21 cellular contexts compared by ENCODE assay signal in the genomic region with DNA sequence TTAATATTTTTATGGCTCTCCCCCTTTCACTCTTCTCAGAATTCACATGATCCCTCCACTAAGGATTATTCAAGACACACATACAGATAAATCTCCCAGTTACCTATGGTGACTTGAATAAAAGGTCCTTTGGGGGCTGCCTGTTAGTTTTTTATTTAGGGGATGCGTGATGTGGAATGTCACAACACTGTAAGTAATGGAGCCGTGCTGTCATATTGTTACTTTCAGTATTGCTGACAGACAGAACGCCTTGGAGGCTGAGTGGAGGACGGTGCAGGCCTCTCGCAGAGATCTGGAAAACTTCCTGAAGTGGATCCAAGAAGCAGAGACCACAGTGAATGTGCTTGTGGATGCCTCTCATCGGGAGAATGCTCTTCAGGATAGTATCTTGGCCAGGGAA.
DNase-seq lines count a peak whose midpoint lies in the region; ATAC-seq, FAIRE-seq and TF ChIP-seq lines count a peak whose summit lies in the region.
"Had no signal": no experiment of that assay in that cellular context is flagged by ENCODE, and none has a peak within 500 bp of the region (broad histone marks: within the 10 kb centered on the region; RNA-seq: fewer than 3 reads in every experiment).

No MANE protein-coding gene starts in this region.

- no peaks in the 10 kb centered on the region for H3K9me3 Mint-ChIP-seq in immature natural killer cell
- peaks cover 8% of the 10 kb centered on the region; the same call in 1 of the 2 replicates for H3K9me3 Mint-ChIP-seq in WTC11
- H3K9me3 Mint-ChIP-seq: HFFc6 had no signal

- intact Hi-C loops in HepG2 (cut with micrococcal nuclease; ENCODE audit: unreplicated experiment), result no loop called here
- intact Hi-C loops in right lobe of liver (cut with DNase I), result no loop called here
- intact Hi-C loops in pancreas (cut with DNase I), result no loop called here

- no peak for ATAC-seq in HepG2
- no peak for ATAC-seq in right lobe of liver
- no peak for ATAC-seq in HG03432 (IDR thresholded peaks at IDR 0.05; ENCODE audit: unreplicated experiment)
- no peak for ATAC-seq in pancreas
- no peak for ATAC-seq in WTC11

- H3K27ac Mint-ChIP-seq in immature natural killer cell (peak overlapping the region in 4 of 6 donors; percentile 15 to 81 (median 58)), WTC11 (no peak overlapping the region)
- H3K27ac Mint-ChIP-seq: HFFc6 had no signal

- H3K27ac ChIP-seq in HepG2 (ENCODE audit: extremely low read length, insufficient read depth, low read length), result peak overlapping the region; percentile 80
- H3K27ac ChIP-seq in right lobe of liver, result no peak overlapping the region
- H3K27ac ChIP-seq in pancreas, result no peak overlapping the region
- H3K27ac ChIP-seq: BLaER1 treated with 17β-estradiol and CSF1 and Interleukin-3, amounts not matched to agents 10 nM and 100 nM had no signal

- no peak overlapping the region for H3K4me2 ChIP-seq in HepG2 (ENCODE audit: low read depth, low read length)
- H3K4me2 ChIP-seq: BLaER1 treated with 17β-estradiol and CSF1 and Interleukin-3, amounts not matched to agents 10 nM and 100 nM had no signal

- FAIRE-seq in HepG2 (lab: Jason Lieb, UNC) (no peak), pancreas (lab: Jason Lieb, UNC) (no peak)

- H3K36me3 Mint-ChIP-seq in immature natural killer cell, result peaks cover 14 to 24% (median 23%) of the 10 kb centered on the region in 3 donors
- peaks cover 30% of the 10 kb centered on the region for H3K36me3 Mint-ChIP-seq in WTC11

- H3K9me3 ChIP-seq in HepG2 (ENCODE audit: low read length), result no peaks in the 10 kb centered on the region
- H3K9me3 ChIP-seq in right lobe of liver, result no peaks in the 10 kb centered on the region
- no peaks in the 10 kb centered on the region for H3K9me3 ChIP-seq in pancreas

- 93% methylated on average over 6 of the region's 6 CpGs for WGBS in HepG2 (ENCODE audit: low lambda C conversion rate)
- 74% methylated on average over 6 of the region's 6 CpGs for WGBS in right lobe of liver (ENCODE audit: insufficient coverage, low coverage, low lambda C conversion rate, missing lambda C conversion rate)
- WGBS in pancreas, 2 donors, result 93 to 94% methylated on average over 6 of the region's 6 CpGs

- peaks cover 38% of the 10 kb centered on the region for H3K4me1 ChIP-seq in HepG2 (ENCODE audit: insufficient read depth, low read length)
- no peaks in the 10 kb centered on the region for H3K4me1 ChIP-seq in right lobe of liver
- H3K4me1 ChIP-seq in pancreas, result peaks cover 0 to 7% (median 0%) of the 10 kb centered on the region in 3 donors

- H3K4me3 ChIP-seq in HepG2 (replicated peaks in 1 of 3; ENCODE audit: insufficient read depth in 1 of 3, low read depth in 2 of 3, low read length in 3 of 3) (no peak overlapping the region), right lobe of liver (no peak overlapping the region), pancreas (no peak overlapping the region)
- H3K4me3 ChIP-seq: BLaER1 treated with 17β-estradiol and CSF1 and Interleukin-3, amounts not matched to agents 10 nM and 100 nM had no signal

- POLR2A ChIA-PET in HepG2 (lab: Yijun Ruan, JAX), result interaction anchor here (1.2 kb wide), 1 partner anchor 13 kb away, joined by 3 read pairs; no protein-coding TSS in a partner anchor
- POLR2A ChIA-PET in WTC11 (lab: Charles Lee), result no interaction called here

- TF ChIP-seq POLR2A in HepG2 (IDR thresholded peaks at IDR 0.05; ENCODE audit: insufficient read depth in 1 of 2, low read depth in 2 of 2, low read length in 2 of 2), result no peak
- no peak for TF ChIP-seq POLR2A in right lobe of liver (IDR thresholded peaks at IDR 0.05)

- peak overlapping the region in 1 of 5 donors; percentile 12 for H3K4me3 Mint-ChIP-seq in immature natural killer cell
- H3K4me3 Mint-ChIP-seq in WTC11, result no peak overlapping the region
- H3K4me3 Mint-ChIP-seq: HFFc6 had no signal

- H3K27me3 Mint-ChIP-seq in immature natural killer cell (ENCODE audit: low read depth in 3 of 3), result peaks cover 0 to 16% (median 6%) of the 10 kb centered on the region in 3 donors
- H3K27me3 Mint-ChIP-seq in WTC11 (ENCODE audit: low read depth), result no peaks in the 10 kb centered on the region

- in situ Hi-C loops in HepG2 (cut with HindIII; ENCODE audit: extremely low pct_ligation_motif_present, low pct_unique_long_range_greater_than_20kb), result no loop called here

- H2AFZ ChIP-seq in HepG2 (ENCODE audit: low read length), result no peak overlapping the region

- DNase-seq in HepG2 (ENCODE audit: low spot score) (no peak), right lobe of liver (no peak), NCI-H69 (lab: John Stamatoyannopoulos, UW) (peak; percentile 46), immature natural killer cell (no peak), pancreas (no peak), WTC11 (ENCODE audit: low spot score) (no peak)
- DNase-seq: COR-L47, DMS 273 treated with DMSO at 0.1 percent for 48 hours, GDM1, H7, HFFc6, Karpas-422, NCI-H1417 treated with DMSO at 0.1 percent for 48 hours, NCI-H187 treated with DMSO at 0.1 percent for 48 hours, NCI-H2227 treated with DMSO at 0.1 percent for 48 hours, NCI-H510A treated with DMSO at 0.1 percent for 48 hours, NCI-H82, OCI-M1, Right ventricle myocardium superior had no signal

- TF ChIP-seq RAD21 in HepG2 (CRISPR knock-in tag; IDR thresholded peaks at IDR 0.05), result no peak

- no peak for TF ChIP-seq CTCF in HepG2 (CRISPR knock-in tag; IDR thresholded peaks at IDR 0.05)
- no peak for TF ChIP-seq CTCF in right lobe of liver (IDR thresholded peaks at IDR 0.05)
- TF ChIP-seq CTCF in pancreas (IDR thresholded peaks at IDR 0.05), result no peak
- no peak for TF ChIP-seq CTCF in WTC11 (IDR thresholded peaks at IDR 0.05)

- H3K4me1 Mint-ChIP-seq in immature natural killer cell (peaks cover 20 to 47% of the 10 kb centered on the region in 2 donors), WTC11 (peaks cover 1% of the 10 kb centered on the region)

- CTCF ChIA-PET in HepG2 (lab: Yijun Ruan, JAX; ENCODE audit: low intra/inter-chr PET ratio, low total read pairs) (no interaction called here), WTC11 (lab: Charles Lee) (no interaction called here)

- no TSS peak for BruUV-seq in HepG2 (replicated peaks; lab: Mats Ljungman, UMichigan)

- H3K27me3 ChIP-seq in HepG2 (ENCODE audit: control insufficient read depth in 1 of 2, insufficient read depth in 2 of 2, low read length in 2 of 2) (no peaks in the 10 kb centered on the region), right lobe of liver (no peaks in the 10 kb centered on the region), pancreas (no peaks in the 10 kb centered on the region)
- H3K27me3 ChIP-seq: BLaER1 treated with 17β-estradiol and CSF1 and Interleukin-3, amounts not matched to agents 10 nM and 100 nM had no signal

- peaks cover 16 to 30% of the 10 kb centered on the region in 2 experiments for H3K36me3 ChIP-seq in HepG2 (replicated peaks in 1 of 2; ENCODE audit: control insufficient read depth in 1 of 2, insufficient read depth in 2 of 2, low read length in 2 of 2)
- peaks cover 0 to 14% (median 0%) of the 10 kb centered on the region in 4 donors for H3K36me3 ChIP-seq in right lobe of liver
- H3K36me3 ChIP-seq in pancreas, result peaks cover 0 to 11% (median 0%) of the 10 kb centered on the region in 3 donors

- no peak overlapping the region for H3K9ac ChIP-seq in HepG2 (ENCODE audit: insufficient read depth, low read depth, low read length)
- H3K9ac ChIP-seq: BLaER1 treated with 17β-estradiol and CSF1 and Interleukin-3, amounts not matched to agents 10 nM and 100 nM had no signal

- no peaks in the 10 kb centered on the region for H4K20me1 ChIP-seq in HepG2 (ENCODE audit: insufficient read depth, low read length)

- no peaks in the 10 kb centered on the region for H3K79me2 ChIP-seq in HepG2 (ENCODE audit: insufficient read depth, low read length)

- TF ChIP-seq EP300 in HepG2 (IDR thresholded peaks at IDR 0.05; ENCODE audit: low read depth in 2 of 2, low read length in 2 of 2), result no peak
- no peak for TF ChIP-seq EP300 in HepG2 (CRISPR knock-in tag; IDR thresholded peaks at IDR 0.05; ENCODE audit: borderline replicate concordance)

TF ChIP-seq in HepG2, 621 proteins besides CTCF, POLR2A, EP300 and RAD21:
- TF ChIP-seq, protein P1, sequence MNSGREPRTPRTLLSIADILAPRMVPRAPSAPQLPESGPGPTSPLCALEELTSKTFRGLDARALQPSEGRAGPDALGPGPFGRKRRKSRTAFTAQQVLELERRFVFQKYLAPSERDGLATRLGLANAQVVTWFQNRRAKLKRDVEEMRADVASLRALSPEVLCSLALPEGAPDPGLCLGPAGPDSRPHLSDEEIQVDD (CRISPR knock-in tag; IDR thresholded peaks at IDR 0.05; ENCODE audit: borderline replicate concordance), result no peak
- peak; percentile 16 for TF ChIP-seq TEAD3 (CRISPR knock-in tag; optimal IDR thresholded peaks at IDR 0.05; ENCODE audit: borderline replicate concordance)

TF ChIP-seq in WTC11, 78 proteins besides CTCF, POLR2A, EP300 and RAD21 (continues in another document):
- TF ChIP-seq TEAD1 (CRISPR knock-in tag; IDR thresholded peaks at IDR 0.05) (no peak), HMGXB4 (CRISPR knock-in tag; IDR thresholded peaks at IDR 0.05) (no peak), ZSCAN18 (CRISPR knock-in tag; IDR thresholded peaks at IDR 0.05) (no peak)
- TF ChIP-seq, protein P2, sequence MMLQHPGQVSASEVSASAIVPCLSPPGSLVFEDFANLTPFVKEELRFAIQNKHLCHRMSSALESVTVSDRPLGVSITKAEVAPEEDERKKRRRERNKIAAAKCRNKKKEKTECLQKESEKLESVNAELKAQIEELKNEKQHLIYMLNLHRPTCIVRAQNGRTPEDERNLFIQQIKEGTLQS (CRISPR knock-in tag; conservative IDR thresholded peaks at IDR 0.05), result no peak
